Comparison of ENCODE assay signal across 8 cellular contexts in the genomic region with DNA sequence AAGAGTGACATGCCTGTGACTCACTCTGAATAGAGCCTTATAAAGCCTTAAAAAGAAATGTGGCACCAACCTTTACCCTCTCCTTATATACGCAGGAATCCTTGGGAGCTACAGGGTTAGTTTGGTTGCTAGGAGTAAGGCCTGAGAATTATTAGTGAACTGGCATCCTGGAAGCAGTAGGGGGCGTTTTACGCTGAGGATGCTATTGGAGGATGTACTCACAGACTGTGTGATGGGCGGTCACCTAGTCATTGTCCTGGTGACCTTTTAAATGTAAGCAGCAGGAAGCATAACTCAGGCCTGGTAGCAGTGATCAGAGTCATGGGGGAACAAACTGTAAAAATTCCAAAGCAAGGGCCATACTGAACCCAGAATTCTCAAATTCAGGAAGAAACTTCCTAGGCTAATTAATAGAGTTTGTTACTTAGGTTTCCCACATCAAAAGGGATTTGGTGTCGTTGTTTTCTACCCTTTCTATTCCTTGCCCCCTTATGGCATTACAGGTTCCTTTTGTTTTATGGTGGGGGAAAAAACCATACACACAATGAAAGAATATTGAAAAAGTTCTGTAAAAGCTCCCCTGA.
DNase-seq lines count a peak whose midpoint lies in the region; ATAC-seq and TF ChIP-seq lines count a peak whose summit lies in the region.

No MANE protein-coding gene starts in this region.

- POLR2A ChIA-PET in Caco-2 (lab: Charles Lee) = no interaction called here

- H3K4me1 ChIP-seq in Caco-2 (peaks cover 47% of the 10 kb centered on the region), Peyer's patch (peaks cover 0 to 16% (median 0%) of the 10 kb centered on the region in 4 donors), ovary (ENCODE audit: insufficient read depth) (no peaks in the 10 kb centered on the region), gastrocnemius medialis (peaks cover 0 to 5% of the 10 kb centered on the region in 2 donors)

- H3K27me3 ChIP-seq in Caco-2 (replicated peaks; ENCODE audit: control insufficient read depth, insufficient read depth, low read length) (no peaks in the 10 kb centered on the region), Peyer's patch (no peaks in the 10 kb centered on the region), ovary (no peaks in the 10 kb centered on the region), gastrocnemius medialis (no peaks in the 10 kb centered on the region)

- no peaks in the 10 kb centered on the region for H3K36me3 Mint-ChIP-seq in Caco-2 (ENCODE audit: insufficient read depth, unreplicated experiment)

- no peaks in the 10 kb centered on the region for H3K9me3 Mint-ChIP-seq in Caco-2 (ENCODE audit: unreplicated experiment)

- CTCF ChIA-PET in Caco-2 (lab: Charles Lee) = interaction anchor here (0.6 to 6.2 kb wide), 16 partner anchors 8 to 631 kb away, joined by 3 to 88 read pairs (median 3); partner anchors contain the start of gene ATP5MC1

- ATAC-seq in HG02840 (IDR thresholded peaks at IDR 0.05; ENCODE audit: low FRiP score, unreplicated experiment) (no peak), HG03342 (IDR thresholded peaks at IDR 0.05; ENCODE audit: unreplicated experiment) (no peak), gastrocnemius medialis (no peak)

- in situ Hi-C loops in gastrocnemius medialis (cut with MboI; ENCODE audit: low sequenced_read_pairs in 4 of 4) = no loop called here

- 45 to 47% (median 46%) methylated on average over 5 of the region's 5 CpGs for WGBS in ovary, 3 donors

- TF ChIP-seq EP300 in ovary (IDR thresholded peaks at IDR 0.05) = no peak

- H3K27ac ChIP-seq in Peyer's patch (no peak overlapping the region), ovary (no peak overlapping the region), gastrocnemius medialis (no peak overlapping the region)

- H3K9me3 ChIP-seq in Caco-2 (no peaks in the 10 kb centered on the region), Peyer's patch (no peaks in the 10 kb centered on the region), ovary (no peaks in the 10 kb centered on the region), gastrocnemius medialis (no peaks in the 10 kb centered on the region)

- H3K27me3 Mint-ChIP-seq in Caco-2 (ENCODE audit: insufficient read depth, unreplicated experiment) = no peaks in the 10 kb centered on the region

- BruUV-seq in Caco-2 (replicated peaks; lab: Mats Ljungman, UMichigan) = no TSS peak

- TF ChIP-seq POLR2A in Peyer's patch (IDR thresholded peaks at IDR 0.05) = no peak
- TF ChIP-seq POLR2A in ovary (IDR thresholded peaks at IDR 0.05) = no peak
- TF ChIP-seq POLR2A in gastrocnemius medialis (IDR thresholded peaks at IDR 0.05) = no peak

- intact Hi-C loops in Caco-2 (cut with micrococcal nuclease; ENCODE audit: unreplicated experiment) (loop anchor here (5.0 kb wide), 2 partner anchors 46 to 196 kb away; no protein-coding TSS in a partner anchor), ovary (cut with DNase I) (no loop called here), gastrocnemius medialis (cut with DNase I; ENCODE audit: low total_unique reads) (no loop called here)

- H3K4me3 Mint-ChIP-seq in Caco-2 (ENCODE audit: unreplicated experiment) = no peak overlapping the region

- H3K4me3 ChIP-seq in Caco-2 (ENCODE audit: low read depth, low read length) = no peak overlapping the region
- no peak overlapping the region for H3K4me3 ChIP-seq in Peyer's patch
- H3K4me3 ChIP-seq in ovary = no peak overlapping the region
- no peak overlapping the region for H3K4me3 ChIP-seq in gastrocnemius medialis

- H3K4me1 Mint-ChIP-seq in Caco-2 (ENCODE audit: low read depth, unreplicated experiment) = peaks cover 41% of the 10 kb centered on the region

- peak; percentile 87 to 90 for TF ChIP-seq CTCF in Caco-2 (IDR thresholded peaks at IDR 0.05; ENCODE audit: insufficient read depth in 1 of 2, low read depth in 1 of 2, low read length in 1 of 2, severe bottlenecking in 1 of 2, unreplicated experiment in 1 of 2)
- peak in 4 of 6 experiments; percentile 36 to 77 (median 63) for TF ChIP-seq CTCF in Peyer's patch (IDR thresholded peaks at IDR 0.05)
- TF ChIP-seq CTCF in ovary (IDR thresholded peaks at IDR 0.05) = no peak
- TF ChIP-seq CTCF in gastrocnemius medialis (IDR thresholded peaks at IDR 0.05 in 4 of 5, conservative IDR thresholded peaks at IDR 0.05 in 1 of 5) = no peak

- peak overlapping the region; percentile 54 for H3K27ac Mint-ChIP-seq in Caco-2 (ENCODE audit: unreplicated experiment)

- H3K36me3 ChIP-seq in Caco-2 (ENCODE audit: control insufficient read depth, insufficient read depth, low read length) (no peaks in the 10 kb centered on the region), Peyer's patch (no peaks in the 10 kb centered on the region), ovary (no peaks in the 10 kb centered on the region), gastrocnemius medialis (no peaks in the 10 kb centered on the region)

- peak; percentile 80 to 88 for DNase-seq in Caco-2
- DNase-seq in HCEC 1CT = peak; percentile 61
- DNase-seq in Peyer's patch = peak in 1 of 3 donors; percentile 59
- peak; percentile 84 for DNase-seq in iPS DF 4.7 (ENCODE audit: extremely low read depth, low spot score)
- no peak for DNase-seq in ovary
- DNase-seq in gastrocnemius medialis = no peak

Comparison
In these comparisons a context has a peak if more than half of its experiments do, and no peak if none do; other contexts are left out.
1. DNase-seq: peak in Caco-2 (2 of 2), HCEC 1CT (single experiment) and iPS DF 4.7 (single experiment); none in ovary (0 of 5) and gastrocnemius medialis (0 of 2).
2. CTCF ChIP-seq: peak in Caco-2 (2 of 2) and Peyer's patch (4 of 6); none in ovary (0 of 3) and gastrocnemius medialis (0 of 5).